ENCODE assay signal across 8 cellular contexts in genomic region chr1:113758631-113759340, GRCh38. TPM values are rescaled to one million over a fixed set of nuclear protein-coding genes. Genes with fewer than 3 reads are reported as not detected.
DNase-seq lines count a peak whose midpoint lies in the region; ATAC-seq, FAIRE-seq and TF ChIP-seq lines count a peak whose summit lies in the region.

No MANE protein-coding gene starts in this region.

- H3K9me3 ChIP-seq in A549 (no peaks in the 10 kb centered on the region), duodenal mucosa (ENCODE audit: control insufficient read depth in 1 of 2, low read length in 2 of 2) (no peaks in the 10 kb centered on the region), right lobe of liver (no peaks in the 10 kb centered on the region)

- CTCF ChIA-PET in A549 (lab: Yijun Ruan, JAX) = interaction anchor here (0.6 to 1.9 kb wide), 4 partner anchors 16 to 146 kb away, joined by 3 to 9 read pairs (median 4); partner anchors contain the start of genes AP4B1, DCLRE1B and RSBN1

- H3K4me2 ChIP-seq in A549 = peak overlapping the region; percentile 76

- no peak for FAIRE-seq in A549 (lab: Jason Lieb, UNC)

- H3K27ac ChIP-seq in A549 (peak overlapping the region; percentile 89 to 97), duodenal mucosa (ENCODE audit: low read depth, low read length) (peak overlapping the region; percentile 90), right lobe of liver (peak overlapping the region; percentile 79 to 96 (median 96))

- 2% methylated on average over 30 of the region's 57 CpGs for WGBS in A549 (ENCODE audit: missing lambda C conversion rate)
- WGBS in right lobe of liver (ENCODE audit: insufficient coverage, low coverage, low lambda C conversion rate, missing lambda C conversion rate) = under 1% methylated on average over 35 of the region's 57 CpGs

- H3K4me1 ChIP-seq in A549 (peaks cover 12% of the 10 kb centered on the region), duodenal mucosa (ENCODE audit: control insufficient read depth in 1 of 2, insufficient read depth in 2 of 2, low read length in 2 of 2) (peaks cover 11 to 17% of the 10 kb centered on the region in 2 donors), right lobe of liver (peaks cover 0 to 11% (median 0%) of the 10 kb centered on the region in 4 donors)

- no peak for TF ChIP-seq POLR2A in A549 (IDR thresholded peaks at IDR 0.05; ENCODE audit: low read length)
- no peak for TF ChIP-seq POLR2A in GM18505 (IDR thresholded peaks at IDR 0.05; ENCODE audit: borderline replicate concordance, extremely low read depth, insufficient read depth, insufficient read length)
- no peak for TF ChIP-seq POLR2A in right lobe of liver (IDR thresholded peaks at IDR 0.05)

- DNase-seq in A549 (ENCODE audit: low read depth in 1 of 2, low spot score in 1 of 2) (peak; percentile 13 to 45), NCI-H2196 (lab: John Stamatoyannopoulos, UW; ENCODE audit: unreplicated experiment) (peak; percentile 58), right lobe of liver (peak; percentile 83 to 89 (median 86))
- peak; percentile 27 to 37 for DNase-seq in activated CD4-positive, alpha-beta T cell treated with anti-CD3 and anti-CD28 coated beads, Interleukin-2, amount 50 U/mL, for 24 hours (ENCODE audit: low read depth in 1 of 2, low spot score in 1 of 2)
- DNase-seq in stimulated activated CD4-positive, alpha-beta T cell treated with anti-CD3 and anti-CD28 coated beads, TNF-alpha, amount 100 ng/mL, for 24 hours (ENCODE audit: low read depth in 3 of 3) = peak; percentile 26 to 54 (median 31)

- ATAC-seq in A549 = peak; percentile 83 to 89
- ATAC-seq in GM18505 (IDR thresholded peaks at IDR 0.05; ENCODE audit: unreplicated experiment) = peak; percentile 63
- ATAC-seq in HG02970 (IDR thresholded peaks at IDR 0.05; ENCODE audit: low FRiP score, unreplicated experiment) = peak; percentile 63
- ATAC-seq in right lobe of liver = peak; percentile 71 to 85 (median 83)

- H3K36me3 ChIP-seq in duodenal mucosa (ENCODE audit: control insufficient read depth in 1 of 2, insufficient read depth in 2 of 2, low read length in 2 of 2) (peaks cover 0 to 4% of the 10 kb centered on the region in 2 donors), right lobe of liver (peaks cover 0 to 5% (median 0%) of the 10 kb centered on the region in 4 donors)

- intact Hi-C loops in right lobe of liver (cut with DNase I) = no loop called here

- POLR2A ChIA-PET in A549 (lab: Yijun Ruan, JAX) = interaction anchor here (0.6 to 1.8 kb wide), 7 partner anchors 23 to 686 kb away, joined by 3 to 11 read pairs (median 5); partner anchors contain the start of genes HIPK1 and RSBN1

- no peak for TF ChIP-seq EP300 in A549 (IDR thresholded peaks at IDR 0.05)

- no peak; a peak in 1 of 5 replicates for TF ChIP-seq RAD21 in A549 (conservative IDR thresholded peaks at IDR 0.05 in 1 of 2, IDR thresholded peaks at IDR 0.05 in 1 of 2)

- peak overlapping the region; percentile 94 to 96 for H3K9ac ChIP-seq in duodenal mucosa (ENCODE audit: low read depth in 1 of 2, low read length in 2 of 2)

- H3K4me3 ChIP-seq in A549 = peak overlapping the region; percentile 92
- peak overlapping the region; percentile 93 to 96 for H3K4me3 ChIP-seq in duodenal mucosa (ENCODE audit: low read depth in 1 of 2, low read length in 2 of 2)
- H3K4me3 ChIP-seq in right lobe of liver = peak overlapping the region; percentile 76 to 94 (median 85)

- no peaks in the 10 kb centered on the region for H3K27me3 ChIP-seq in duodenal mucosa (ENCODE audit: control insufficient read depth in 1 of 2, insufficient read depth in 2 of 2, low read length in 2 of 2)
- H3K27me3 ChIP-seq in right lobe of liver = no peaks in the 10 kb centered on the region

- TF ChIP-seq CTCF in A549 (IDR thresholded peaks at IDR 0.05) = no peak
- TF ChIP-seq CTCF in right lobe of liver (IDR thresholded peaks at IDR 0.05) = no peak

TF ChIP-seq in A549, 52 proteins besides CTCF, POLR2A, EP300 and RAD21:
- TF ChIP-seq, protein P1, sequence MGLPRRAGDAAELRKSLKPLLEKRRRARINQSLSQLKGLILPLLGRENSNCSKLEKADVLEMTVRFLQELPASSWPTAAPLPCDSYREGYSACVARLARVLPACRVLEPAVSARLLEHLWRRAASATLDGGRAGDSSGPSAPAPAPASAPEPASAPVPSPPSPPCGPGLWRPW (IDR thresholded peaks at IDR 0.05) = no peak
- peak in 1 of 2 experiments; percentile 29; a peak in 1 of 5 replicates for TF ChIP-seq JUN (IDR thresholded peaks at IDR 0.05)

RNA-seq across cellular contexts. Expression of gene PHTF1, which starts 0.5 kb away (rescaled TPM):
- polyA plus RNA-seq in A549 (2011; rRNA removed) (11.9 and 17.0 TPM in 2 replicates), A549 (2017; fragmentation: RNase III; extraction: RNeasy Plus Mini Kit Qiagen cat#74134 plus additional on column Dnase treatment) (13.7 to 17.1 TPM (median 15.8 TPM) in 3 replicates)
- 6.3 and 6.8 TPM in 2 replicates for polyA plus RNA-seq in A549 (2012; cell fraction: cytosol; rRNA removed)
- polyA plus RNA-seq in A549 (2012; cell fraction: nucleus; rRNA removed) = 6.5 and 10.2 TPM in 2 replicates
- 9.5 and 11.7 TPM in 2 replicates for polyA minus RNA-seq in A549 (2011; rRNA and poly(A)+ RNA removed)
- 1 to 10 TPM; 4.7 to 8.7 (median 6.1) TPM for total RNA-seq in right lobe of liver

RNA-seq across cellular contexts. Expression of gene RSBN1, which starts 53.5 kb away (rescaled TPM):
- polyA plus RNA-seq in A549 (2011; rRNA removed) = 8.8 and 9.7 TPM in 2 replicates
- 1.8 and 2.4 TPM in 2 replicates for polyA plus RNA-seq in A549 (2012; cell fraction: cytosol; rRNA removed)
- polyA plus RNA-seq in A549 (2012; cell fraction: nucleus; rRNA removed) = 1.9 and 2.1 TPM in 2 replicates
- polyA plus RNA-seq in A549 (2017; fragmentation: RNase III; extraction: RNeasy Plus Mini Kit Qiagen cat#74134 plus additional on column Dnase treatment) = 2.9 to 3.0 TPM (median 2.9 TPM) in 3 replicates
- 8.0 and 9.0 TPM in 2 replicates for polyA minus RNA-seq in A549 (2011; rRNA and poly(A)+ RNA removed)
- 1 to 10 TPM; 4.1 to 5.9 (median 5.0) TPM for total RNA-seq in right lobe of liver

Comparison
In these comparisons a context has a peak if more than half of its experiments do, and no peak if none do; other contexts are left out.
1. Peak in every context shown above with its lines: DNase-seq, ATAC-seq, H3K4me3 ChIP-seq and H3K27ac ChIP-seq.
2. DNase-seq: peak in every context shown above with its lines; median percentile 86 in right lobe of liver; 58 in NCI-H2196; 32 in activated CD4-positive, alpha-beta T cell treated with anti-CD3 and anti-CD28 coated beads, Interleukin-2, amount 50 U/mL, for 24 hours; 31 in stimulated activated CD4-positive, alpha-beta T cell treated with anti-CD3 and anti-CD28 coated beads, TNF-alpha, amount 100 ng/mL, for 24 hours; 29 in A549.